Comparison of ENCODE assay signal across 30 cellular contexts in genomic region chr11:69959461-69959860, GRCh38.
"Had no signal": no experiment of that assay in that cellular context is flagged by ENCODE, and none has a peak within 500 bp of the region (broad histone marks: within the 10 kb centered on the region; RNA-seq: fewer than 3 reads in every experiment).

No MANE protein-coding gene starts in this region.

- H3K36me3 Mint-ChIP-seq: activated CD8-positive, alpha-beta memory T cell treated with anti-CD3 and anti-CD28 coated beads, Interleukin-2, amount 10 ng/mL, durations not matched to agents 7 days and 5 days; activated naive CD4-positive, alpha-beta T cell treated with anti-CD3 and anti-CD28 coated beads, Interleukin-2, amount 50 U/mL, for 24 hours; activated naive CD8-positive, alpha-beta T cell treated with anti-CD3 and anti-CD28 coated beads for 36 hours had no signal

- H3K4me3 Mint-ChIP-seq: activated CD4-positive, alpha-beta memory T cell treated with anti-CD3 and anti-CD28 coated beads for 36 hours; activated CD4-positive, alpha-beta T cell treated with anti-CD3 and anti-CD28 coated beads for 36 hours; activated CD4-positive, alpha-beta T cell treated with anti-CD3 and anti-CD28 coated beads, Interleukin-2, amount 10 ng/mL, durations not matched to agents 24 days and 14 days; activated CD8-positive, alpha-beta memory T cell treated with anti-CD3 and anti-CD28 coated beads, Interleukin-2, amount 10 ng/mL, durations not matched to agents 7 days and 5 days; activated CD8-positive, alpha-beta T cell treated with anti-CD3 and anti-CD28 coated beads, Interleukin-2, amount 10 ng/mL, durations not matched to agents 7 days and 5 days; activated naive CD4-positive, alpha-beta T cell treated with anti-CD3 and anti-CD28 coated beads for 36 hours; activated naive CD4-positive, alpha-beta T cell treated with anti-CD3 and anti-CD28 coated beads, Interleukin-2, amount 50 U/mL, for 24 hours; activated naive CD8-positive, alpha-beta T cell treated with anti-CD3 and anti-CD28 coated beads for 36 hours; activated naive CD8-positive, alpha-beta T cell treated with anti-CD3 and anti-CD28 coated beads, Interleukin-2, amount 50 U/mL, for 24 hours; activated T-helper 1 cell treated with anti-CD3 and anti-CD28 coated beads, Interleukin-12 subunit alpha, Interleukin-12 subunit beta, Interleukin-2, Interleukin-4 antibody, amounts not matched to agents 30 ng/mL and 10 ng/mL and 1 ng/mL, durations not matched to agents 14 hours and 24 hours and 36 hours; dendritic cell treated with granulocyte-macrophage colony-stimulating factor and Interleukin-4, amounts not matched to agents 40 ng/mL and 50 ng/mL, for 4 days; endodermal cell had no signal

- H3K27me3 ChIP-seq: adrenal gland, body of pancreas had no signal

- H3K27ac ChIP-seq: adrenal gland, body of pancreas, coronary artery, dorsolateral prefrontal cortex, esophagus squamous epithelium had no signal

- FAIRE-seq: frontal cortex had no signal

- H3K27me3 Mint-ChIP-seq: activated CD4-positive, alpha-beta T cell treated with anti-CD3 and anti-CD28 coated beads, Interleukin-2, amount 10 ng/mL, durations not matched to agents 24 days and 14 days; activated CD8-positive, alpha-beta memory T cell treated with anti-CD3 and anti-CD28 coated beads, Interleukin-2, amount 10 ng/mL, durations not matched to agents 7 days and 5 days had no signal

- DNase-seq: activated CD4-positive, alpha-beta memory T cell treated with anti-CD3 and anti-CD28 coated beads for 36 hours; activated CD4-positive, alpha-beta T cell treated with anti-CD3 and anti-CD28 coated beads for 36 hours; activated CD4-positive, alpha-beta T cell treated with anti-CD3 and anti-CD28 coated beads, Interleukin-2, amount 10 ng/mL, durations not matched to agents 24 days and 14 days; activated CD4-positive, CD25-positive, alpha-beta regulatory T cell; activated CD4-positive, CD25-positive, alpha-beta regulatory T cell treated with anti-CD3 and anti-CD28 coated beads, Interleukin-2, amount 50 U/mL, for 72 hours; activated CD8-positive, alpha-beta memory T cell treated with anti-CD3 and anti-CD28 coated beads, Interleukin-2, amount 10 ng/mL, durations not matched to agents 7 days and 5 days; activated CD8-positive, alpha-beta memory T cell treated with anti-CD3 and anti-CD28 coated beads, Interleukin-2, amount 50 U/mL, for 4 hours; activated CD8-positive, alpha-beta T cell treated with anti-CD3 and anti-CD28 coated beads, Interleukin-2, amount 10 ng/mL, durations not matched to agents 7 days and 5 days; activated effector memory CD4-positive, alpha-beta T cell treated with anti-CD3 and anti-CD28 coated beads, Interleukin-2, amount 50 U/mL, for 16 hours; activated naive CD4-positive, alpha-beta T cell treated with anti-CD3 and anti-CD28 coated beads for 36 hours; activated naive CD8-positive, alpha-beta T cell treated with anti-CD3 and anti-CD28 coated beads for 36 hours; activated naive CD8-positive, alpha-beta T cell treated with anti-CD3 and anti-CD28 coated beads, Interleukin-2, amount 50 U/mL, for 24 hours; activated T-cell treated with anti-CD3 and anti-CD28 coated beads, Interleukin-2, amount 50 U/mL, for 1 hour; activated T-cell treated with anti-CD3 and anti-CD28 coated beads, Interleukin-2, amount 50 U/mL, for 48 hours; adrenal gland; amygdala; body of pancreas; caudate nucleus; dorsolateral prefrontal cortex; effector memory CD4-positive, alpha-beta T cell; endodermal cell; erythroblast; esophagus squamous epithelium; T-helper 2 cell had no signal

- H3K9me3 Mint-ChIP-seq: activated CD4-positive, alpha-beta memory T cell treated with anti-CD3 and anti-CD28 coated beads for 36 hours; activated CD4-positive, alpha-beta T cell treated with anti-CD3 and anti-CD28 coated beads, Interleukin-2, amount 10 ng/mL, durations not matched to agents 24 days and 14 days; activated naive CD4-positive, alpha-beta T cell treated with anti-CD3 and anti-CD28 coated beads, Interleukin-2, amount 50 U/mL, for 24 hours; activated naive CD8-positive, alpha-beta T cell treated with anti-CD3 and anti-CD28 coated beads for 36 hours; activated naive CD8-positive, alpha-beta T cell treated with anti-CD3 and anti-CD28 coated beads, Interleukin-2, amount 50 U/mL, for 24 hours; activated T-helper 1 cell treated with anti-CD3 and anti-CD28 coated beads, Interleukin-12 subunit alpha, Interleukin-12 subunit beta, Interleukin-2, Interleukin-4 antibody, amounts not matched to agents 30 ng/mL and 10 ng/mL and 1 ng/mL, durations not matched to agents 14 hours and 24 hours and 36 hours; activated T-helper 2 cell treated with anti-CD3 and anti-CD28 coated beads, Interferon-gamma antibody, Interleukin-2, Interleukin-4, amounts not matched to agents 10 μg/mL and 5 μg/mL and 100 μg/mL, durations not matched to agents 14 hours and 24 hours and 36 hours had no signal

- H3K36me3 ChIP-seq: adrenal gland, esophagus squamous epithelium had no signal

- H3K27ac Mint-ChIP-seq: activated CD4-positive, alpha-beta memory T cell treated with anti-CD3 and anti-CD28 coated beads for 36 hours; activated CD4-positive, alpha-beta T cell treated with anti-CD3 and anti-CD28 coated beads for 36 hours; activated CD4-positive, alpha-beta T cell treated with anti-CD3 and anti-CD28 coated beads, Interleukin-2, amount 10 ng/mL, durations not matched to agents 24 days and 14 days; activated CD8-positive, alpha-beta memory T cell treated with anti-CD3 and anti-CD28 coated beads, Interleukin-2, amount 10 ng/mL, durations not matched to agents 7 days and 5 days; activated CD8-positive, alpha-beta T cell treated with anti-CD3 and anti-CD28 coated beads, Interleukin-2, amount 10 ng/mL, durations not matched to agents 7 days and 5 days; activated naive CD4-positive, alpha-beta T cell treated with anti-CD3 and anti-CD28 coated beads for 36 hours; activated naive CD4-positive, alpha-beta T cell treated with anti-CD3 and anti-CD28 coated beads, Interleukin-2, amount 50 U/mL, for 24 hours; activated naive CD8-positive, alpha-beta T cell treated with anti-CD3 and anti-CD28 coated beads for 36 hours; activated naive CD8-positive, alpha-beta T cell treated with anti-CD3 and anti-CD28 coated beads, Interleukin-2, amount 50 U/mL, for 24 hours; activated T-helper 1 cell treated with anti-CD3 and anti-CD28 coated beads, Interleukin-12 subunit alpha, Interleukin-12 subunit beta, Interleukin-2, Interleukin-4 antibody, amounts not matched to agents 30 ng/mL and 10 ng/mL and 1 ng/mL, durations not matched to agents 14 hours and 24 hours and 36 hours; activated T-helper 2 cell treated with anti-CD3 and anti-CD28 coated beads, Interferon-gamma antibody, Interleukin-2, Interleukin-4, amounts not matched to agents 10 μg/mL and 5 μg/mL and 100 μg/mL, durations not matched to agents 14 hours and 24 hours and 36 hours; dendritic cell treated with granulocyte-macrophage colony-stimulating factor and Interleukin-4, amounts not matched to agents 40 ng/mL and 50 ng/mL, for 4 days; endodermal cell had no signal

- H3K9me3 ChIP-seq: adrenal gland, body of pancreas had no signal

- H3K4me1 Mint-ChIP-seq: activated CD4-positive, alpha-beta T cell treated with anti-CD3 and anti-CD28 coated beads for 36 hours; activated CD4-positive, alpha-beta T cell treated with anti-CD3 and anti-CD28 coated beads, Interleukin-2, amount 10 ng/mL, durations not matched to agents 24 days and 14 days; activated CD8-positive, alpha-beta memory T cell treated with anti-CD3 and anti-CD28 coated beads, Interleukin-2, amount 10 ng/mL, durations not matched to agents 7 days and 5 days; activated naive CD4-positive, alpha-beta T cell treated with anti-CD3 and anti-CD28 coated beads, Interleukin-2, amount 50 U/mL, for 24 hours; activated naive CD8-positive, alpha-beta T cell treated with anti-CD3 and anti-CD28 coated beads for 36 hours; activated naive CD8-positive, alpha-beta T cell treated with anti-CD3 and anti-CD28 coated beads, Interleukin-2, amount 50 U/mL, for 24 hours had no signal

- H3K4me1 ChIP-seq: adrenal gland, body of pancreas had no signal

- H3K4me3 ChIP-seq: adrenal gland, body of pancreas, coronary artery, dorsolateral prefrontal cortex, esophagus squamous epithelium had no signal
